8 cellular contexts compared by ENCODE assay signal in the genomic region with DNA sequence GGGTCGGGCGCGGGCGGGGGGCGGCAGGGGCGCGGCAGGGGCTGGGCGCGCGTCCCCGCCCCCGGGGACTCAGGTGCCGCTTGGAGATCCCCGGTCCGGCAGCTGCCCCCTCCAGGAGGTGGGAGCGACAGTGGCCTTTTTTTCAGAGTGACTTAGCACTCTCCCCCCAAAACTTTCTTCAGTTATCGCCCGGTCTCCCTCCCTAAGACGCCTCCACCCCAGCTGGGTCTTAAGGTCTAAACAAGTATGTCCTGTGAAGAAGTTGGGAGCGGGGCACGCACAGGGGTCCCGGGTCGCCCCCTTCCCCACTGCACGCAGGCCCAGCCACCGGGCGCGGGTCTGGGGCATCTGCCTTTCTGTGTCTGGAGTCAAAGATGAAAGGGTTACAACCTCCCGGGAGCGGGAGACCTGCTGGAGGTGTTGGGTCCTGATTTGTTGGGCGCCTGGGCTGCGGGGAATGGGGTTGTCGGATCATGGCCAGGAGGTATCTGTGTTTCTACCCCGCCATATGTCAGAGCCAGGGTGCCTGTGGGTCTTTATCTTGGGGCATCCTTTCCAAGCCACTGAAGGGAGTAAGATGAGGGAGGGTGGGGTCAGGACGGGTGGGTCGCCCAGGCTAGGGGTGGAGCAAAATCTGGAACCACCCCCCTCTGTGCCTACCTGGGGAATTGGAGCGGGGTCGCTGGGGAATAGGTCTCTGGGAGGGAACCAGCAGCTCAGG. TPM values are rescaled to one million over a fixed set of nuclear protein-coding genes. Genes with fewer than 3 reads are reported as not detected.
DNase-seq lines count a peak whose midpoint lies in the region; ATAC-seq and TF ChIP-seq lines count a peak whose summit lies in the region.

No MANE protein-coding gene starts in this region.

- peak overlapping the region; percentile 96 for H3K4me3 Mint-ChIP-seq in activated naive CD8-positive, alpha-beta T cell treated with anti-CD3 and anti-CD28 coated beads for 36 hours

- peaks cover 54% of the 10 kb centered on the region for H3K4me1 Mint-ChIP-seq in activated naive CD8-positive, alpha-beta T cell treated with anti-CD3 and anti-CD28 coated beads for 36 hours

- H2AFZ ChIP-seq in KMS-11 (ENCODE audit: low read depth) = no peak overlapping the region

- H3K27ac Mint-ChIP-seq in activated naive CD8-positive, alpha-beta T cell treated with anti-CD3 and anti-CD28 coated beads for 36 hours = peak overlapping the region; percentile 99

- peak overlapping the region; percentile 49 for H3K4me3 ChIP-seq in AG10803 (ENCODE audit: low read length)
- H3K4me3 ChIP-seq in KMS-11 (IDR thresholded peaks at IDR 0.05; ENCODE audit: insufficient read depth, low read depth, low read length) = no peak overlapping the region

- TF ChIP-seq CTCF in AG10803 (conservative IDR thresholded peaks at IDR 0.05; ENCODE audit: low read length) (no peak), KMS-11 (conservative IDR thresholded peaks at IDR 0.05; ENCODE audit: low read depth, low read length) (no peak)

- DNase-seq in AG10803 (ENCODE audit: low read depth) = no peak
- DNase-seq in activated naive CD8-positive, alpha-beta T cell treated with anti-CD3 and anti-CD28 coated beads for 36 hours = peak; percentile 55
- peak; percentile 79 for DNase-seq in stimulated activated naive CD8-positive, alpha-beta T cell treated with anti-CD3 and anti-CD28 coated beads, Interleukin-15, Interleukin-2, amounts not matched to agents 100 U/mL and 50 U/mL, for 24 hours
- no peak for DNase-seq in KG1 (lab: John Stamatoyannopoulos, UW)

- H3K27ac ChIP-seq in KMS-11 = peak overlapping the region; percentile 97
- H3K27ac ChIP-seq in layer of hippocampus (ENCODE audit: low read depth, low read length) = peak overlapping the region; percentile 57

- no peaks in the 10 kb centered on the region for H3K9me3 Mint-ChIP-seq in activated naive CD8-positive, alpha-beta T cell treated with anti-CD3 and anti-CD28 coated beads for 36 hours

- H3K4me2 ChIP-seq in KMS-11 = peak overlapping the region; percentile 100

- no peaks in the 10 kb centered on the region for H3K27me3 Mint-ChIP-seq in activated naive CD8-positive, alpha-beta T cell treated with anti-CD3 and anti-CD28 coated beads for 36 hours

- H3K36me3 Mint-ChIP-seq in activated naive CD8-positive, alpha-beta T cell treated with anti-CD3 and anti-CD28 coated beads for 36 hours = peaks cover 54% of the 10 kb centered on the region

- H4K20me1 ChIP-seq in KMS-11 (ENCODE audit: insufficient read depth) = no peaks in the 10 kb centered on the region

- no peaks in the 10 kb centered on the region for H3K27me3 ChIP-seq in KMS-11 (ENCODE audit: insufficient read depth, low read depth)
- H3K27me3 ChIP-seq in layer of hippocampus (ENCODE audit: control insufficient read depth, insufficient read depth, low read length) = peaks cover 14% of the 10 kb centered on the region

- peaks cover 60% of the 10 kb centered on the region for H3K4me1 ChIP-seq in KMS-11 (ENCODE audit: low read depth, poor library complexity, severe bottlenecking)

- peak overlapping the region; percentile 83 for H3K9ac ChIP-seq in KMS-11

- H3K79me2 ChIP-seq in KMS-11 (ENCODE audit: insufficient read depth, low read depth) = peaks cover 69% of the 10 kb centered on the region

- no peaks in the 10 kb centered on the region for H3K36me3 ChIP-seq in KMS-11 (ENCODE audit: insufficient read depth)

- peak; percentile 15 for ATAC-seq in stimulated activated naive CD8-positive, alpha-beta T cell treated with anti-CD3 and anti-CD28 coated beads, Interleukin-15, Interleukin-2, amounts not matched to agents 100 U/mL and 50 U/mL, for 24 hours
- ATAC-seq in GM21825 (IDR thresholded peaks at IDR 0.05; ENCODE audit: unreplicated experiment) (no peak), HG03135 (IDR thresholded peaks at IDR 0.05; ENCODE audit: unreplicated experiment) (no peak)

RNA-seq across cellular contexts. Expression of gene FMNL1, which starts 0.7 kb away (rescaled TPM):
- total RNA-seq in activated naive CD8-positive, alpha-beta T cell treated with anti-CD3 and anti-CD28 coated beads for 36 hours = 100 to 1,000 TPM; 215 to 219 TPM

RNA-seq across cellular contexts. Expression of gene SPATA32, which starts 39.5 kb away (rescaled TPM):
- under 1 TPM; 0.62 to 0.68 TPM for total RNA-seq in activated naive CD8-positive, alpha-beta T cell treated with anti-CD3 and anti-CD28 coated beads for 36 hours

Comparison
In these comparisons a context has a peak if more than half of its experiments do, and no peak if none do; other contexts are left out.
1. DNase-seq: peak in activated naive CD8-positive, alpha-beta T cell treated with anti-CD3 and anti-CD28 coated beads for 36 hours (single experiment) and stimulated activated naive CD8-positive, alpha-beta T cell treated with anti-CD3 and anti-CD28 coated beads, Interleukin-15, Interleukin-2, amounts not matched to agents 100 U/mL and 50 U/mL, for 24 hours (single experiment); none in AG10803 (single experiment) and KG1 (single experiment).